In the genomic region with DNA sequence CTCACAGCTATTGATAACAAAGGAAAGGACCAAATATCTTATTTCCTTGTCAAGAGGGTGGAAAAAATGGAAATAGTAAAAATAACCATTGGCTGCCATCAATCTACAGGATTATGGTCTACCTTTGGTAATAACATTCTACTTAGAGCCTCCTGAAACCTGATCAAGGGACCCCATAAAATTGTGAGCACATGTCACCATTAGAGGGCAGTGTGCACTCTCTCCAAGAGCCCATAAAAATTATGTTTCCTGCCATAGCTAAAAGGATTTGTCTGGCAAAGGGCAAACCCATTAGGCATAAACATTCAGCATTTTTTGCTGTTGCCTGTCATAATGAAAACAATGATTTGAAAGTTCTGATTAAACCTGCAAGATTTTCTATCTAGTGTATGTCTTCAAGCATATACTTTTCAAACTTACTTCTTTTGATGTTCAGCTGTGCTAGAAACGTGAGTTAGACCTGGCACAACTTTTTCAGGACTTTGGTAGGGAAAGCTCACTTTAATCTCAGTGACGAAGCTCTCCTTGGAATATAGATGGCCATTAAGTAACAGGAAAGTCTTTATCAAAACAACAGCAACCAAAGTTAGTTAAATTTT, we compare ENCODE assay signal across 2 cellular contexts.
TF ChIP-seq lines count a peak whose summit lies in the region.

No MANE protein-coding gene starts in this region.

TF ChIP-seq in WTC11, 78 proteins besides CTCF, POLR2A, EP300 and RAD21:
- TF ChIP-seq, protein P1, sequence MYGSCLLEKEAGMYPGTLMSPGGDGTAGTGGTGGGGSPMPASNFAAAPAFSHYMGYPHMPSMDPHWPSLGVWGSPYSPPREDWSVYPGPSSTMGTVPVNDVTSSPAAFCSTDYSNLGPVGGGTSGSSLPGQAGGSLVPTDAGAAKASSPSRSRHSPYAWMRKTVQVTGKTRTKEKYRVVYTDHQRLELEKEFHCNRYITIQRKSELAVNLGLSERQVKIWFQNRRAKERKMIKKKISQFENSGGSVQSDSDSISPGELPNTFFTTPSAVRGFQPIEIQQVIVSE (CRISPR knock-in tag; IDR thresholded peaks at IDR 0.05; ENCODE audit: borderline replicate concordance) = no peak
- TF ChIP-seq KAT7 (CRISPR knock-in tag; IDR thresholded peaks at IDR 0.05; ENCODE audit: borderline replicate concordance) (no peak), TP53 (CRISPR knock-in tag; IDR thresholded peaks at IDR 0.05) (no peak), SP1 (CRISPR knock-in tag; conservative IDR thresholded peaks at IDR 0.05) (no peak)
- TF ChIP-seq, protein P2, sequence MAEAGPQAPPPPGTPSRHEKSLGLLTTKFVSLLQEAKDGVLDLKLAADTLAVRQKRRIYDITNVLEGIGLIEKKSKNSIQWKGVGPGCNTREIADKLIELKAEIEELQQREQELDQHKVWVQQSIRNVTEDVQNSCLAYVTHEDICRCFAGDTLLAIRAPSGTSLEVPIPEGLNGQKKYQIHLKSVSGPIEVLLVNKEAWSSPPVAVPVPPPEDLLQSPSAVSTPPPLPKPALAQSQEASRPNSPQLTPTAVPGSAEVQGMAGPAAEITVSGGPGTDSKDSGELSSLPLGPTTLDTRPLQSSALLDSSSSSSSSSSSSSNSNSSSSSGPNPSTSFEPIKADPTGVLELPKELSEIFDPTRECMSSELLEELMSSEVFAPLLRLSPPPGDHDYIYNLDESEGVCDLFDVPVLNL (CRISPR knock-in tag; IDR thresholded peaks at IDR 0.05; ENCODE audit: borderline replicate concordance, low read depth) = no peak

TF ChIP-seq in H1, 55 proteins besides CTCF, POLR2A, EP300 and RAD21:
- no peak for TF ChIP-seq GTF2F1 (IDR thresholded peaks at IDR 0.05; ENCODE audit: borderline replicate concordance, low read depth, low read length)
- TF ChIP-seq FOSL1 (IDR thresholded peaks at IDR 0.05; ENCODE audit: insufficient read depth, low read depth, low read length) = no peak
- TF ChIP-seq, protein P3, sequence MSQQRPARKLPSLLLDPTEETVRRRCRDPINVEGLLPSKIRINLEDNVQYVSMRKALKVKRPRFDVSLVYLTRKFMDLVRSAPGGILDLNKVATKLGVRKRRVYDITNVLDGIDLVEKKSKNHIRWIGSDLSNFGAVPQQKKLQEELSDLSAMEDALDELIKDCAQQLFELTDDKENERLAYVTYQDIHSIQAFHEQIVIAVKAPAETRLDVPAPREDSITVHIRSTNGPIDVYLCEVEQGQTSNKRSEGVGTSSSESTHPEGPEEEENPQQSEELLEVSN (IDR thresholded peaks at IDR 0.05) = no peak
- TF ChIP-seq RFX5 (IDR thresholded peaks at IDR 0.05; ENCODE audit: borderline replicate concordance, low read depth, low read length) = no peak
- no peak for TF ChIP-seq HDAC2 (IDR thresholded peaks at IDR 0.05; ENCODE audit: borderline replicate concordance in 1 of 2, low read depth in 2 of 2, low read length in 2 of 2)
- TF ChIP-seq YY1 (IDR thresholded peaks at IDR 0.05; ENCODE audit: low read depth, low read length) = no peak
- TF ChIP-seq CHD2 (IDR thresholded peaks at IDR 0.05; ENCODE audit: low read length) = no peak
- TF ChIP-seq, protein P4, sequence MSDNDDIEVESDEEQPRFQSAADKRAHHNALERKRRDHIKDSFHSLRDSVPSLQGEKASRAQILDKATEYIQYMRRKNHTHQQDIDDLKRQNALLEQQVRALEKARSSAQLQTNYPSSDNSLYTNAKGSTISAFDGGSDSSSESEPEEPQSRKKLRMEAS (IDR thresholded peaks at IDR 0.05) = no peak
- TF ChIP-seq EGR1 (IDR thresholded peaks at IDR 0.05; ENCODE audit: borderline replicate concordance, low read depth, low read length) = no peak
- no peak; the same call in 1 of the 2 replicates for TF ChIP-seq SUZ12 (IDR thresholded peaks at IDR 0.05; ENCODE audit: low read length)
- no peak for TF ChIP-seq BRCA1 (IDR thresholded peaks at IDR 0.05; ENCODE audit: low read depth, low read length)
- TF ChIP-seq KDM1A (IDR thresholded peaks at IDR 0.05; ENCODE audit: borderline replicate concordance, low read length) = no peak
- no peak for TF ChIP-seq SIN3A (conservative IDR thresholded peaks at IDR 0.05 in 1 of 2, IDR thresholded peaks at IDR 0.05 in 1 of 2; ENCODE audit: low read depth in 1 of 2, low read length in 2 of 2)
- TF ChIP-seq RXRA (IDR thresholded peaks at IDR 0.05; ENCODE audit: insufficient read depth, low read depth, low read length) = no peak
- TF ChIP-seq, protein P5, sequence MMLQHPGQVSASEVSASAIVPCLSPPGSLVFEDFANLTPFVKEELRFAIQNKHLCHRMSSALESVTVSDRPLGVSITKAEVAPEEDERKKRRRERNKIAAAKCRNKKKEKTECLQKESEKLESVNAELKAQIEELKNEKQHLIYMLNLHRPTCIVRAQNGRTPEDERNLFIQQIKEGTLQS (IDR thresholded peaks at IDR 0.05; ENCODE audit: insufficient read depth, low read depth, low read length) = no peak
- TF ChIP-seq SIRT6 (IDR thresholded peaks at IDR 0.05; ENCODE audit: low read length) = no peak
- no peak for TF ChIP-seq GABPA (IDR thresholded peaks at IDR 0.05; ENCODE audit: borderline replicate concordance, insufficient read depth, low read length)
- TF ChIP-seq KDM5A (IDR thresholded peaks at IDR 0.05; ENCODE audit: low read length) = no peak
- no peak for TF ChIP-seq CBX5 (IDR thresholded peaks at IDR 0.05; ENCODE audit: low read depth, low read length)
TF ChIP-seq in H1: peak in this region for 0.
